In the genomic region with DNA sequence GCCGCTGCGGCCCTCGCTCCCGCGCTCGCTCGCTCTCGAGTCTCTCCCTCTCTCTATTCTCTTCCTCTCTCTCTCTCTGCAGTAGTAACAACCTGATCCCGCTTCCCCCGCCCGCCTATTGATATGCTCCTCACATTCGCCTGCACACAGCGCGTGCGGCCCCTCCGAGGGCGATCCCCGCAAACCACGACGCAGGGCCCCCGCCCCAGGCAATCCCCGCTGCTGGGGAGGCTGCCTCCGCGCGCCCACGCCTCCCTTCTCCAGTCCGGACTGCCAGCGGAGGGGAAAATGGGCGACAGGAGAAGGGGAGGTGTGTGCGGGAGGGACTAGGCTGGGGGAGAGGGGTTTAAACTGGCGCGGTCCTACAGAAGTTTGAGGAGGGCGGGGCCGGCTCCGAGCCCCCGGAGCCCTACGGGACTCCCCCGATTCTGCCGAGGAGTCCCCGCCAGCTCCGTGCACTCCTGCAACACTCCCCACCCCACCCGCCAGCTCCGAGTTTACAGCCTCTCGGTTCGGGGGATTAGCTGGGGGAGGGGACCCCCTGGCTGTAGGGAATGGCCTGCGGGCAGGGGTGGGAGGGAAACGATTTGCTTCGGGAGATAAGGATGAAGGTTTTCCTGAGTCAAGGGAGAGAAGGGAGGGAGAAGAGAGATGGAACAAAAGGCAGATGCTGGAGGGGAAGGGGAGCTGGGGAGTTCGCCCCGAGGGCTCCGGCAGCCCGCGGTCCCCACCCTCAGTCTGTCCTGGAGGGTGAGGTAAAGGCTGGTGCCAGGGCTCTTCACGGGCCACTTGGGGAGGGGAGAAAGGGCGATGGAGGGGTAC, we compare ENCODE assay signal across 8 cellular contexts.
A peak's percentile ranks its signal among the peaks of the same experiment; 100 is the strongest.
DNase-seq lines count a peak whose midpoint lies in the region; ATAC-seq, FAIRE-seq and TF ChIP-seq lines count a peak whose summit lies in the region.

No MANE protein-coding gene starts in this region.

- H3K9me3 ChIP-seq in endodermal cell (ENCODE audit: control insufficient read depth, low read length), result no peaks in the 10 kb centered on the region

- H3K27ac Mint-ChIP-seq in endodermal cell (peak overlapping the region; percentile 58), osteocyte (ENCODE audit: unreplicated experiment) (no peak overlapping the region)

- peaks cover 14% of the 10 kb centered on the region for H3K27me3 ChIP-seq in endodermal cell (ENCODE audit: control insufficient read depth, insufficient read depth, low read length, poor library complexity, severe bottlenecking)

- peak; percentile 66 for DNase-seq in D341Med (ENCODE audit: low spot score)
- peak; percentile 10 for DNase-seq in NCI-H146 treated with DMSO at 0.1 percent for 48 hours (lab: John Stamatoyannopoulos, UW; ENCODE audit: unreplicated experiment)
- peak; percentile 84 for DNase-seq in endodermal cell
- no peak for DNase-seq in osteocyte (ENCODE audit: extremely low spot score, unreplicated experiment)
- no peak for DNase-seq in HTR-8/SVneo (ENCODE audit: insufficient read length, low spot score)
- DNase-seq in GM19240 (ENCODE audit: insufficient read length, low spot score), result no peak

- TF ChIP-seq CTCF in endodermal cell (conservative IDR thresholded peaks at IDR 0.05), result no peak
- TF ChIP-seq CTCF in osteocyte (IDR thresholded peaks at IDR 0.05), result no peak

- peak overlapping the region; percentile 76 for H3K4me3 Mint-ChIP-seq in endodermal cell
- H3K4me3 Mint-ChIP-seq in osteocyte (ENCODE audit: unreplicated experiment), result peak overlapping the region; percentile 67

- 0 to 2% methylated on average over 12 to 55 of the region's 55 CpGs for WGBS in endodermal cell (ENCODE audit: insufficient coverage in 1 of 2, insufficient read length in 1 of 2), 2 experiments

- no peak overlapping the region for H3K27ac ChIP-seq in endodermal cell (ENCODE audit: low read depth, low read length)

- peaks cover 62% of the 10 kb centered on the region for H3K27me3 Mint-ChIP-seq in endodermal cell (ENCODE audit: insufficient read depth)
- H3K27me3 Mint-ChIP-seq in osteocyte (ENCODE audit: unreplicated experiment), result peaks cover 83% of the 10 kb centered on the region

- H3K9me3 Mint-ChIP-seq in endodermal cell (no peaks in the 10 kb centered on the region), osteocyte (ENCODE audit: unreplicated experiment) (no peaks in the 10 kb centered on the region)

- H3K36me3 Mint-ChIP-seq in endodermal cell (ENCODE audit: low read depth) (no peaks in the 10 kb centered on the region), osteocyte (ENCODE audit: unreplicated experiment) (no peaks in the 10 kb centered on the region)

- peaks cover 45% of the 10 kb centered on the region for H3K4me1 Mint-ChIP-seq in endodermal cell
- H3K4me1 Mint-ChIP-seq in osteocyte (ENCODE audit: unreplicated experiment), result peaks cover 21% of the 10 kb centered on the region

- H3K4me1 ChIP-seq in endodermal cell (ENCODE audit: control insufficient read depth, insufficient read depth, low read length), result peaks cover 20% of the 10 kb centered on the region

- ATAC-seq in GM21423 (IDR thresholded peaks at IDR 0.05; ENCODE audit: unreplicated experiment) (no peak), GM21576 (IDR thresholded peaks at IDR 0.05; ENCODE audit: unreplicated experiment) (no peak)

- peak overlapping the region; percentile 82 for H3K4me3 ChIP-seq in endodermal cell (ENCODE audit: low read length)

- H3K36me3 ChIP-seq in endodermal cell (ENCODE audit: control insufficient read depth, insufficient read depth, low read length), result no peaks in the 10 kb centered on the region

- no peak for FAIRE-seq in HTR-8/SVneo (lab: Jason Lieb, UNC)

- no peak overlapping the region for H3K9ac ChIP-seq in endodermal cell (ENCODE audit: extremely low read depth, low read length, poor library complexity, severe bottlenecking)

Comparison
In these comparisons a context has a peak if more than half of its experiments do, and no peak if none do; other contexts are left out.
1. DNase-seq: peak in D341Med (single experiment), NCI-H146 treated with DMSO at 0.1 percent for 48 hours (single experiment) and endodermal cell (single experiment); none in osteocyte (single experiment), HTR-8/SVneo (single experiment) and GM19240 (single experiment).